ENCODE assay signal across 13 cellular contexts in genomic region chr2:232042911-232043564, GRCh38.
DNase-seq lines count a peak whose midpoint lies in the region; ATAC-seq and TF ChIP-seq lines count a peak whose summit lies in the region.
"Had no signal": no experiment of that assay in that cellular context is flagged by ENCODE, and none has a peak within 500 bp of the region (broad histone marks: within the 10 kb centered on the region; RNA-seq: fewer than 3 reads in every experiment).

No MANE protein-coding gene starts in this region.

- H3K4me3 ChIP-seq in HCT116 (replicated peaks in 1 of 2; ENCODE audit: low read depth in 1 of 2, low read length in 2 of 2), result no peak overlapping the region
- no peak overlapping the region for H3K4me3 ChIP-seq in tibial nerve
- H3K4me3 ChIP-seq: SJSA1, vagina had no signal

- RAD21 ChIA-PET in HCT116 (lab: Charles Lee; ENCODE audit: low non-redundant PET in 1 of 2, low total read pairs in 2 of 2, uncharacterized antibody in 2 of 2, unreplicated experiment in 2 of 2), result no interaction called here

- H3K9me3 ChIP-seq in HCT116 (ENCODE audit: control insufficient read depth in 1 of 2, insufficient read depth in 1 of 2, low read depth in 1 of 2, low read length in 2 of 2) (no peaks in the 10 kb centered on the region), tibial nerve (no peaks in the 10 kb centered on the region)
- H3K9me3 ChIP-seq: SJSA1, vagina had no signal

- no TSS peak for BruUV-seq in HCT116 (replicated peaks; lab: Mats Ljungman, UMichigan)

- 0 out of 2 replicates have a peak, but pooled peaks cover 4% of the 10 kb centered on the region for H3K79me2 ChIP-seq in HCT116 (ENCODE audit: insufficient read depth, low read length)

- no peak overlapping the region for H3K4me2 ChIP-seq in HCT116 (ENCODE audit: low read length)

- peak; percentile 57 for DNase-seq in EH (ENCODE audit: low read depth)
- no peak for DNase-seq in HCT116 (ENCODE audit: low read depth, low spot score)
- peak; percentile 58 for DNase-seq in amniotic epithelial cell (ENCODE audit: low read depth)
- DNase-seq in kidney tubule cell (ENCODE audit: low spot score), result peak; percentile 66
- DNase-seq in NCI-H2227 treated with DMSO at 0.1 percent for 48 hours (lab: John Stamatoyannopoulos, UW), result no peak
- DNase-seq in tibial nerve (ENCODE audit: low spot score in 2 of 2), result no peak
- DNase-seq: erythroblast; NCI-H526; PC-3; stimulated activated CD4-positive, alpha-beta T cell treated with anti-CD3 and anti-CD28 coated beads, Interleukin-2, amount 100 ng/mL, for 48 hours had no signal

- intact Hi-C loops in HCT116 (cut with micrococcal nuclease), result no loop called here

- H3K4me1 ChIP-seq in HCT116 (ENCODE audit: control insufficient read depth in 1 of 2, insufficient read depth in 2 of 2, low read length in 2 of 2) (no peaks in the 10 kb centered on the region), tibial nerve (peaks cover 0 to 23% (median 13%) of the 10 kb centered on the region in 4 donors)
- H3K4me1 ChIP-seq: SJSA1, vagina had no signal

- H3K36me3 ChIP-seq in HCT116 (ENCODE audit: control insufficient read depth in 1 of 2, insufficient read depth in 2 of 2, low read length in 2 of 2) (no peaks in the 10 kb centered on the region), tibial nerve (peaks cover 0 to 8% (median 0%) of the 10 kb centered on the region in 3 donors)
- H3K36me3 ChIP-seq: vagina had no signal

- TF ChIP-seq EP300 in tibial nerve (IDR thresholded peaks at IDR 0.05), result no peak

- H3K27ac ChIP-seq in HCT116 (ENCODE audit: low read depth, low read length), result no peak overlapping the region
- H3K27ac ChIP-seq in tibial nerve, result no peak overlapping the region
- H3K27ac ChIP-seq: SJSA1, vagina had no signal

- no peaks in the 10 kb centered on the region for H3K27me3 ChIP-seq in HCT116 (ENCODE audit: insufficient read depth, low read length)
- H3K27me3 ChIP-seq in tibial nerve, result no peaks in the 10 kb centered on the region
- H3K27me3 ChIP-seq: SJSA1, vagina had no signal

- H2AFZ ChIP-seq in HCT116 (ENCODE audit: low read depth, low read length, poor library complexity, severe bottlenecking), result no peak overlapping the region

- CTCF ChIA-PET in HCT116 (lab: Charles Lee), result no interaction called here

- TF ChIP-seq RAD21 in HCT116 (IDR thresholded peaks at IDR 0.05; ENCODE audit: low read depth), result no peak

- WGBS in tibial nerve, 2 donors, result 89 to 92% methylated on average over 2 of the region's 2 CpGs

- ATAC-seq in HCT116, result no peak
- no peak for ATAC-seq in HG03095 (IDR thresholded peaks at IDR 0.05; ENCODE audit: unreplicated experiment)
- ATAC-seq: PC-3 had no signal

- POLR2A ChIA-PET in HCT116 (lab: Charles Lee), result no interaction called here

- TF ChIP-seq CTCF in HCT116 (IDR thresholded peaks at IDR 0.05 in 2 of 3, conservative IDR thresholded peaks at IDR 0.05 in 1 of 3; ENCODE audit: borderline replicate concordance in 1 of 3, insufficient read depth in 1 of 3, low read depth in 2 of 3, low read length in 2 of 3) (no peak), tibial nerve (IDR thresholded peaks at IDR 0.05) (no peak)

- H3K9ac ChIP-seq in HCT116 (ENCODE audit: low read length), result no peak overlapping the region

- TF ChIP-seq POLR2A in HCT116 (IDR thresholded peaks at IDR 0.05; ENCODE audit: borderline replicate concordance, extremely low read depth, insufficient read depth, insufficient read length), result no peak
- TF ChIP-seq POLR2A in tibial nerve (IDR thresholded peaks at IDR 0.05), result no peak

- H4K20me1 ChIP-seq in HCT116 (ENCODE audit: insufficient read depth), result no peaks in the 10 kb centered on the region

- H3K9me2 ChIP-seq in HCT116 (ENCODE audit: insufficient read depth), result no peaks in the 10 kb centered on the region

TF ChIP-seq in HCT116, 20 proteins besides CTCF, POLR2A, EP300 and RAD21:
- TF ChIP-seq SP1 (IDR thresholded peaks at IDR 0.05; ENCODE audit: low read depth), result no peak
- TF ChIP-seq TCF7L2 (IDR thresholded peaks at IDR 0.05; ENCODE audit: borderline replicate concordance, extremely low read depth, insufficient read depth, insufficient read length), result no peak
- no peak for TF ChIP-seq REST (IDR thresholded peaks at IDR 0.05; ENCODE audit: low read depth)
- TF ChIP-seq POLR2AphosphoS5 (IDR thresholded peaks at IDR 0.05; ENCODE audit: low read depth, low read length), result no peak
- TF ChIP-seq ELF1 (IDR thresholded peaks at IDR 0.05; ENCODE audit: borderline replicate concordance, low read depth), result peak; percentile 17; the same call in 1 of the 2 replicates

Comparison
In these comparisons a context has a peak if more than half of its experiments do, and no peak if none do; other contexts are left out.
1. DNase-seq: peak in EH (single experiment), amniotic epithelial cell (single experiment) and kidney tubule cell (single experiment); none in HCT116 (single experiment), NCI-H2227 treated with DMSO at 0.1 percent for 48 hours (single experiment) and tibial nerve (0 of 2).